Comparison of ENCODE assay signal across 8 cellular contexts in genomic region chr1:58783993-58784757, GRCh38. TPM values are rescaled to one million over a fixed set of nuclear protein-coding genes. Genes with fewer than 3 reads are reported as not detected.
DNase-seq lines count a peak whose midpoint lies in the region; ATAC-seq and TF ChIP-seq lines count a peak whose summit lies in the region.

TSS of gene JUN (minus strand) at chr1:58784047. CDS start at chr1:58783070, 977 bp downstream.

- H3K9me3 Mint-ChIP-seq in T-helper 1 cell treated with Interleukin-12 subunit alpha and Interleukin-12 subunit beta and Interleukin-4 antibody, amounts not matched to agents 30 μg/mL and 1 μg/mL, for 36 hours = peaks cover 14% of the 10 kb centered on the region

- H3K4me1 ChIP-seq in heart right ventricle (peaks cover 0 to 33% (median 22%) of the 10 kb centered on the region in 9 donors), upper lobe of left lung (peaks cover 10 to 23% (median 15%) of the 10 kb centered on the region in 4 donors)

- intact Hi-C loops in heart right ventricle (cut with DNase I) (loop anchor here (1.0 to 10.0 kb wide), 33 partner anchors 31 to 973 kb away; partner anchors contain the start of gene FGGY (in 8 of the 10)), posterior cingulate gyrus (cut with DNase I) (loop anchor here (1.0 to 10.0 kb wide), 5 partner anchors 33 to 973 kb away; no protein-coding TSS in a partner anchor)

- DNase-seq in GM13977 (ENCODE audit: low spot score) (peak; percentile 99), NCI-H1694 (lab: John Stamatoyannopoulos, UW) (peak; percentile 99), amniotic stem cell (lab: John Stamatoyannopoulos, UW) (peak; percentile 100), heart right ventricle (peak; percentile 99 to 100), posterior cingulate gyrus (peak; percentile 98 to 100 (median 99)), upper lobe of left lung (peak; percentile 99 to 100)

- H3K27me3 Mint-ChIP-seq in T-helper 1 cell treated with Interleukin-12 subunit alpha and Interleukin-12 subunit beta and Interleukin-4 antibody, amounts not matched to agents 30 μg/mL and 1 μg/mL, for 36 hours (ENCODE audit: low read depth) = no peaks in the 10 kb centered on the region

- H3K9me3 ChIP-seq in heart right ventricle = peaks cover 0 to 13% (median 0%) of the 10 kb centered on the region in 11 donors
- H3K9me3 ChIP-seq in upper lobe of left lung = no peaks in the 10 kb centered on the region

- peaks cover 54% of the 10 kb centered on the region for H3K36me3 Mint-ChIP-seq in T-helper 1 cell treated with Interleukin-12 subunit alpha and Interleukin-12 subunit beta and Interleukin-4 antibody, amounts not matched to agents 30 μg/mL and 1 μg/mL, for 36 hours (ENCODE audit: low read depth)

- H3K36me3 ChIP-seq in heart right ventricle = peaks cover 0 to 19% (median 6%) of the 10 kb centered on the region in 9 donors
- peaks cover 0 to 19% (median 3%) of the 10 kb centered on the region in 4 donors for H3K36me3 ChIP-seq in upper lobe of left lung

- TF ChIP-seq EP300 in upper lobe of left lung (IDR thresholded peaks at IDR 0.05) = peak in 2 of 4 donors; percentile 54 to 94

- ATAC-seq in HG02884 (IDR thresholded peaks at IDR 0.05; ENCODE audit: unreplicated experiment) (peak; percentile 79), heart right ventricle (peak; percentile 85 to 95 (median 89)), upper lobe of left lung (ENCODE audit: low FRiP score in 2 of 2) (peak; percentile 88 to 96)

- TF ChIP-seq CTCF in GM13977 (IDR thresholded peaks at IDR 0.05; ENCODE audit: extremely low read depth, insufficient read depth, missing control alignments) (no peak), heart right ventricle (IDR thresholded peaks at IDR 0.05) (peak in 3 of 9 donors; percentile 32 to 37 (median 34)), upper lobe of left lung (IDR thresholded peaks at IDR 0.05) (peak in 2 of 6 experiments; percentile 11 to 29)

- 0 to 1% methylated on average over 56 to 57 of the region's 57 CpGs for WGBS in heart right ventricle, 2 donors
- WGBS in upper lobe of left lung, 2 donors = 0 to 1% methylated on average over 24 to 55 of the region's 57 CpGs

- H3K4me1 Mint-ChIP-seq in T-helper 1 cell treated with Interleukin-12 subunit alpha and Interleukin-12 subunit beta and Interleukin-4 antibody, amounts not matched to agents 30 μg/mL and 1 μg/mL, for 36 hours (ENCODE audit: low read depth) = peaks cover 32% of the 10 kb centered on the region

- H3K4me3 ChIP-seq in heart right ventricle (peak within 1 kb of the TSS; percentile 74 to 97 (median 94)), upper lobe of left lung (peak within 1 kb of the TSS; percentile 73 to 87 (median 84))

- in situ Hi-C loops in GM13977 (cut with MboI; ENCODE audit: low pct_unique_long_range_greater_than_20kb, low sequenced_read_pairs, unreplicated experiment) = loop anchor here (25.0 kb wide), 1 partner anchor 503 kb away; the partner anchor contains the start of gene FGGY

- H3K27ac Mint-ChIP-seq in T-helper 1 cell treated with Interleukin-12 subunit alpha and Interleukin-12 subunit beta and Interleukin-4 antibody, amounts not matched to agents 30 μg/mL and 1 μg/mL, for 36 hours = peak within 1 kb of the TSS; percentile 99

- peak within 1 kb of the TSS; percentile 98 to 100 (median 100) for H3K27ac ChIP-seq in heart right ventricle
- H3K27ac ChIP-seq in upper lobe of left lung = peak within 1 kb of the TSS; percentile 97 to 99 (median 99)

- peak within 1 kb of the TSS; percentile 96 for H3K4me3 Mint-ChIP-seq in T-helper 1 cell treated with Interleukin-12 subunit alpha and Interleukin-12 subunit beta and Interleukin-4 antibody, amounts not matched to agents 30 μg/mL and 1 μg/mL, for 36 hours

- TF ChIP-seq POLR2A in upper lobe of left lung (IDR thresholded peaks at IDR 0.05) = peak; percentile 64 to 100 (median 92)

- H3K27me3 ChIP-seq in heart right ventricle = no peaks in the 10 kb centered on the region
- H3K27me3 ChIP-seq in upper lobe of left lung = no peaks in the 10 kb centered on the region

RNA-seq across cellular contexts. Expression of gene JUN, which starts in this region (rescaled TPM):
- total RNA-seq in heart right ventricle (100 to 1,000 TPM in 3 of 10 donors, 10 to 100 TPM in 7; 47.0 to 209 (median 78.8) TPM), upper lobe of left lung (100 to 1,000 TPM; 142 to 400 (median 236) TPM)
- polyA plus RNA-seq in heart right ventricle = 10 to 100 TPM; 48.8 to 78.3 TPM

Comparison
In these comparisons a context has a peak if more than half of its experiments do, and no peak if none do; other contexts are left out.
1. Peak in every context shown above with its lines: DNase-seq, ATAC-seq, H3K4me3 ChIP-seq and H3K27ac ChIP-seq.